ENCODE assay signal across 17 cellular contexts in the genomic region with DNA sequence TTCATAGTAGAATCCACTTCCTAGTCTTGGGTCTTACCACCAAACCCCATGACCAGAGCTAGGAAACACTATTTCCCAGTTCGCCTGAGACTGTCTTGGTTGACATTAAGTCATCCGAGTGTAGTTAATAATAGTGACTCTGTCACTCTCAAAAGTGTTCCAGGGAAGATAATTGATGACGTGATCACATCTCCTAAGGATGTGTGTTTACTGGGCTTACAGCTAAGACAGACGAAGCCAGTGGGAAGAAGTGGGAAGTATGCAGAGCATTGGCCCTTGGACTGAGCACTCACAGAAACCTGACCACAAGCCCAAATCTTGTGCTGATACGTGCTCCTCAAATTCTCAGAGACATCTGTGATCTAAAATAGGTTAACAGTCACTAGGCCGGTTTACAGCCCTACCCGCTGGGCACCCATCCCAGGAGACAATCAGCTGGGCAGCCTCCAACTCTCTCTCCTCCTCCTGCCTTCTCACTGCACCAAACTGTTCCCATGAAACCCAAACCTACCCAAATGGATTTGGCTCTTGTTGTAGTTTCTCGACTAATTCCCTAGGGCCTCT.
DNase-seq lines count a peak whose midpoint lies in the region; ATAC-seq and TF ChIP-seq lines count a peak whose summit lies in the region.
"Had no signal": no experiment of that assay in that cellular context is flagged by ENCODE, and none has a peak within 500 bp of the region (broad histone marks: within the 10 kb centered on the region; RNA-seq: fewer than 3 reads in every experiment).

No MANE protein-coding gene starts in this region.

- no peaks in the 10 kb centered on the region for H3K36me3 ChIP-seq in left ventricle myocardium inferior
- H3K36me3 ChIP-seq: lower lobe of right lung had no signal

- H3K4me3 ChIP-seq in left ventricle myocardium inferior = no peak overlapping the region
- H3K4me3 ChIP-seq: lower lobe of right lung had no signal

- peak overlapping the region; percentile 72 for H3K27ac ChIP-seq in left ventricle myocardium inferior (replicated peaks)
- H3K27ac ChIP-seq: lower lobe of right lung had no signal

- TF ChIP-seq CTCF in left ventricle myocardium inferior (IDR thresholded peaks at IDR 0.05; ENCODE audit: borderline replicate concordance) (no peak), GM20000 (IDR thresholded peaks at IDR 0.05; ENCODE audit: extremely low read depth, missing control alignments) (no peak)

- in situ Hi-C loops in SK-MEL-5 (cut with HindIII; ENCODE audit: low pct_unique_long_range_greater_than_20kb, low sequenced_read_pairs) = no loop called here

- intact Hi-C loops in left ventricle myocardium inferior (cut with micrococcal nuclease) = no loop called here
- intact Hi-C loops in sciatic nerve (cut with DNase I) = no loop called here

- no peaks in the 10 kb centered on the region for H3K9me3 ChIP-seq in left ventricle myocardium inferior (replicated peaks)
- H3K9me3 ChIP-seq: lower lobe of right lung had no signal

- H3K27me3 ChIP-seq in left ventricle myocardium inferior (ENCODE audit: low read depth) = no peaks in the 10 kb centered on the region

- peaks cover 27% of the 10 kb centered on the region for H3K4me1 ChIP-seq in left ventricle myocardium inferior

- peak; percentile 43 for DNase-seq in DMS 273 (lab: John Stamatoyannopoulos, UW; ENCODE audit: unreplicated experiment)
- DNase-seq in SK-MEL-5 (ENCODE audit: low read depth, low spot score) = peak; percentile 79
- peak; percentile 26 for DNase-seq in left ventricle myocardium inferior
- DNase-seq in sciatic nerve (ENCODE audit: low spot score) = no peak
- DNase-seq in stimulated activated CD4-positive, alpha-beta T cell treated with anti-CD3 and anti-CD28 coated beads, Interleukin-12 subunit alpha, Interleukin-12 subunit beta, amount 100 ng/mL, for 4 hours = no peak
- DNase-seq in GM20000 (ENCODE audit: low spot score) = no peak
- DNase-seq: ACHN; activated CD4-positive, alpha-beta T cell treated with anti-CD3 and anti-CD28 coated beads, Interleukin-2, amount 10 ng/mL, durations not matched to agents 24 days and 14 days; activated naive CD4-positive, alpha-beta T cell; anterior cingulate cortex; CD8-positive, alpha-beta memory T cell; lower lobe of right lung; natural killer cell; NCI-H2081 treated with DMSO at 0.1 percent for 48 hours; NCI-H774 had no signal

- peak; percentile 72 for ATAC-seq in sciatic nerve
- no peak for ATAC-seq in GM21528 (IDR thresholded peaks at IDR 0.05; ENCODE audit: low FRiP score, unreplicated experiment)
- no peak for ATAC-seq in GM18858 (IDR thresholded peaks at IDR 0.05; ENCODE audit: unreplicated experiment)
- ATAC-seq: lower lobe of right lung, natural killer cell had no signal

Comparison
In these comparisons a context has a peak if more than half of its experiments do, and no peak if none do; other contexts are left out.
1. DNase-seq: peak in DMS 273 (single experiment), SK-MEL-5 (single experiment) and left ventricle myocardium inferior (single experiment); none in sciatic nerve (single experiment), stimulated activated CD4-positive, alpha-beta T cell treated with anti-CD3 and anti-CD28 coated beads, Interleukin-12 subunit alpha, Interleukin-12 subunit beta, amount 100 ng/mL, for 4 hours (single experiment) and GM20000 (single experiment).